ENCODE assay signal across 17 cellular contexts in genomic region chr9:9563817-9564216, GRCh38.
A peak's percentile ranks its signal among the peaks of the same experiment; 100 is the strongest.
DNase-seq lines count a peak whose midpoint lies in the region; FAIRE-seq and TF ChIP-seq lines count a peak whose summit lies in the region.
"Had no signal": no experiment of that assay in that cellular context is flagged by ENCODE, and none has a peak within 500 bp of the region (broad histone marks: within the 10 kb centered on the region; RNA-seq: fewer than 3 reads in every experiment).

No MANE protein-coding gene starts in this region.

- H3K36me3 Mint-ChIP-seq in glutamatergic neuron (ENCODE audit: unreplicated experiment) = no peaks in the 10 kb centered on the region
- H3K36me3 Mint-ChIP-seq: CD8-positive, alpha-beta memory T cell had no signal

- peak; percentile 22 for DNase-seq in DMS53 treated with DMSO at 0.1 percent for 48 hours (lab: John Stamatoyannopoulos, UW; ENCODE audit: unreplicated experiment)
- DNase-seq in HT1080 (ENCODE audit: low read depth) = peak; percentile 50
- DNase-seq in NCI-H69 (lab: John Stamatoyannopoulos, UW) = peak; percentile 91
- peak; percentile 66 for DNase-seq in kidney tubule cell (ENCODE audit: low spot score)
- DNase-seq in glutamatergic neuron = no peak
- DNase-seq in KG1 (lab: John Stamatoyannopoulos, UW) = no peak
- DNase-seq in H54 (ENCODE audit: insufficient read length, low spot score) = no peak
- DNase-seq: C1 segment of cervical spinal cord; CD8-positive, alpha-beta memory T cell; EL; NCI-H2081; NCI-H526; Peyer's patch; SW 1271; T-helper 2 cell had no signal

- H3K4me3 Mint-ChIP-seq in glutamatergic neuron (ENCODE audit: unreplicated experiment) = no peak overlapping the region
- H3K4me3 Mint-ChIP-seq: CD8-positive, alpha-beta memory T cell had no signal

- FAIRE-seq in H54 (lab: Jason Lieb, UNC) = no peak
- FAIRE-seq: GM12892, GM18507 had no signal

- H3K27ac Mint-ChIP-seq in glutamatergic neuron (ENCODE audit: unreplicated experiment) = no peak overlapping the region
- H3K27ac Mint-ChIP-seq: CD8-positive, alpha-beta memory T cell had no signal

- peaks cover 3% of the 10 kb centered on the region for H3K9me3 Mint-ChIP-seq in glutamatergic neuron (ENCODE audit: unreplicated experiment)

- TF ChIP-seq POLR2A in H54 (IDR thresholded peaks at IDR 0.05; ENCODE audit: low read depth, low read length) = no peak

- H3K4me1 Mint-ChIP-seq in glutamatergic neuron (ENCODE audit: low read depth, unreplicated experiment) = peaks cover 2% of the 10 kb centered on the region
- H3K4me1 Mint-ChIP-seq: CD8-positive, alpha-beta memory T cell had no signal

- H3K27me3 Mint-ChIP-seq in glutamatergic neuron (ENCODE audit: unreplicated experiment) = peaks cover 6% of the 10 kb centered on the region
- H3K27me3 Mint-ChIP-seq: CD8-positive, alpha-beta memory T cell had no signal

- no peak for TF ChIP-seq CTCF in glutamatergic neuron (IDR thresholded peaks at IDR 0.05; ENCODE audit: partially characterized antibody, unreplicated experiment)

Comparison
In these comparisons a context has a peak if more than half of its experiments do, and no peak if none do; other contexts are left out.
1. DNase-seq: peak in DMS53 treated with DMSO at 0.1 percent for 48 hours (single experiment), HT1080 (single experiment), NCI-H69 (single experiment) and kidney tubule cell (single experiment); none in glutamatergic neuron (single experiment), KG1 (single experiment) and H54 (single experiment).